Comparison of ENCODE assay signal across 8 cellular contexts in genomic region chr3:197516517-197516889, GRCh38. TPM values are rescaled to one million over a fixed set of nuclear protein-coding genes. Genes with fewer than 3 reads are reported as not detected.
DNase-seq lines count a peak whose midpoint lies in the region; ATAC-seq lines count a peak whose summit lies in the region.

No MANE protein-coding gene starts in this region.

- peaks cover 26% of the 10 kb centered on the region for H3K4me1 ChIP-seq in mesodermal cell (ENCODE audit: control insufficient read depth, insufficient read depth, low read length, poor library complexity, severe bottlenecking)

- peak; percentile 69 for DNase-seq in AG08396 (ENCODE audit: low spot score)
- DNase-seq in activated naive CD4-positive, alpha-beta T cell treated with anti-CD3 and anti-CD28 coated beads, Interleukin-2, amount 50 U/mL, for 16 hours: peak; percentile 54
- DNase-seq in OCI-M2 (lab: John Stamatoyannopoulos, UW; ENCODE audit: unreplicated experiment): no peak
- DNase-seq in ecto neural progenitor cell (ENCODE audit: low spot score): no peak

- peaks cover 61% of the 10 kb centered on the region for H3K36me3 ChIP-seq in KOPT-K1 (ENCODE audit: insufficient read depth, low read length)
- H3K36me3 ChIP-seq in mesodermal cell (ENCODE audit: control insufficient read depth, insufficient read depth, low read length): no peaks in the 10 kb centered on the region

- H3K9me3 ChIP-seq in KOPT-K1 (ENCODE audit: insufficient read depth, low read length, poor library complexity, severe bottlenecking) (no peaks in the 10 kb centered on the region), mesodermal cell (ENCODE audit: control insufficient read depth, low read length) (peaks cover 7% of the 10 kb centered on the region)

- WGBS in mesodermal cell (ENCODE audit: insufficient coverage in 2 of 2), 2 experiments: 87% methylated on average over 6 of the region's 6 CpGs

- no peak overlapping the region for H3K4me3 ChIP-seq in mesodermal cell (ENCODE audit: extremely low read depth, insufficient read depth, low read length, poor library complexity, severe bottlenecking)

- H3K27ac ChIP-seq in KOPT-K1 (ENCODE audit: low read depth, low read length, poor library complexity, severe bottlenecking) (peak overlapping the region; percentile 35), mesodermal cell (ENCODE audit: low read depth, low read length, severe bottlenecking) (peak overlapping the region; percentile 67)

- ATAC-seq in HG02938 (IDR thresholded peaks at IDR 0.05; ENCODE audit: unreplicated experiment) (no peak), HG03342 (IDR thresholded peaks at IDR 0.05; ENCODE audit: unreplicated experiment) (no peak)

RNA-seq across cellular contexts. Expression of gene BDH1, which starts 39.3 kb away (rescaled TPM):
- 3.6 TPM for polyA plus RNA-seq in mesodermal cell (2013, experiment 1 of 2)
- polyA plus RNA-seq in mesodermal cell (2013, experiment 2 of 2): 3.0 TPM

Comparison
In these comparisons a context has a peak if more than half of its experiments do, and no peak if none do; other contexts are left out.
1. DNase-seq: peak in AG08396 (single experiment) and activated naive CD4-positive, alpha-beta T cell treated with anti-CD3 and anti-CD28 coated beads, Interleukin-2, amount 50 U/mL, for 16 hours (single experiment); none in OCI-M2 (single experiment) and ecto neural progenitor cell (single experiment).